ENCODE assay signal across 18 cellular contexts in the genomic region with DNA sequence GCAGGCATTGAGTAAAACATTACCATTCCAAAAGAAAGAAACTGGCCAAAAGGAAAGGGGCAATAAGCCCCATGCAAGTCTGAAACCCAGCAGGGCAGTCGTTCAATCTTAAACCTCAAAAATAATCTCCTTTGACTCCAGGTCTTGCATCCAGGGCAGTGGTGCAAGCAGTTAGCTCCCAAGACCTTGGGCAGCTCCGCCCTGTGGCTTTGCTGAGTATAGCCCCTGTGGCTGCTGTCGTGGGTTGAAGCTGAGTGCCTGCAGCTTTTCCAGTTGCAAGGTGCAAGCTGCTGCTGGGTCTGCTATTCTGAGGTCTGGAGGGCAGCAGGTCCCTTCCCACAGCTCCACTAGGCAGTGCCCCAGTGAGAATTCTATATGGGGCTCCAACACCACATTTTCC.
A peak's percentile ranks its signal among the peaks of the same experiment; 100 is the strongest.
DNase-seq lines count a peak whose midpoint lies in the region; ATAC-seq and TF ChIP-seq lines count a peak whose summit lies in the region.
"Had no signal": no experiment of that assay in that cellular context is flagged by ENCODE, and none has a peak within 500 bp of the region (broad histone marks: within the 10 kb centered on the region; RNA-seq: fewer than 3 reads in every experiment).

No MANE protein-coding gene starts in this region.

- H3K36me3 ChIP-seq in BE2C: no peaks in the 10 kb centered on the region
- H3K36me3 ChIP-seq: lower lobe of right lung, pancreas had no signal

- H3K27me3 ChIP-seq in BE2C: no peaks in the 10 kb centered on the region
- H3K27me3 ChIP-seq: pancreas had no signal

- no peaks in the 10 kb centered on the region for H3K9me3 ChIP-seq in BE2C
- H3K9me3 ChIP-seq: pancreas had no signal

- no peak overlapping the region for H3K27ac ChIP-seq in VCaP
- H3K27ac ChIP-seq: lower lobe of right lung, pancreas, skin epidermis had no signal

- peak; percentile 39 for DNase-seq in BE2C
- no peak for DNase-seq in GM10248 (ENCODE audit: extremely low spot score)
- peak; percentile 27 for DNase-seq in left kidney (ENCODE audit: low read depth, low spot score)
- no peak for DNase-seq in activated CD8-positive, alpha-beta T cell treated with anti-CD3 and anti-CD28 coated beads, Interleukin-2, amount 10 ng/mL, durations not matched to agents 7 days and 5 days
- DNase-seq in NCI-H226: no peak
- DNase-seq: Caco-2; dermis blood vessel endothelial cell; erythroblast; lower lobe of right lung; NCI-H1417; pancreas; SHP77 treated with DMSO at 0.1 percent for 48 hours; stimulated activated CD4-positive, alpha-beta T cell treated with anti-CD3 and anti-CD28 coated beads, Interleukin-4, amount 100 ng/mL, for 4 hours; T-helper 2 cell had no signal

- H3K4me3 ChIP-seq in BE2C (ENCODE audit: low read depth, low read length): no peak overlapping the region
- H3K4me3 ChIP-seq: lower lobe of right lung, pancreas, skin epidermis had no signal

- ATAC-seq in activated CD8-positive, alpha-beta T cell treated with anti-CD3 and anti-CD28 coated beads, Interleukin-2, amount 10 ng/mL, durations not matched to agents 7 days and 5 days: no peak
- no peak for ATAC-seq in GM21526 (IDR thresholded peaks at IDR 0.05; ENCODE audit: low FRiP score, unreplicated experiment)
- ATAC-seq: activated CD4-positive, CD25-positive, alpha-beta regulatory T cell treated with anti-CD3 and anti-CD28 coated beads, Interleukin-2, amount 50 U/mL, for 24 hours; lower lobe of right lung; pancreas had no signal

- no peaks in the 10 kb centered on the region for H3K4me1 Mint-ChIP-seq in activated CD8-positive, alpha-beta T cell treated with anti-CD3 and anti-CD28 coated beads, Interleukin-2, amount 10 ng/mL, durations not matched to agents 7 days and 5 days (ENCODE audit: low read depth)

- H3K4me3 Mint-ChIP-seq in activated CD8-positive, alpha-beta T cell treated with anti-CD3 and anti-CD28 coated beads, Interleukin-2, amount 10 ng/mL, durations not matched to agents 7 days and 5 days: no peak overlapping the region

- H3K27ac Mint-ChIP-seq in activated CD8-positive, alpha-beta T cell treated with anti-CD3 and anti-CD28 coated beads, Interleukin-2, amount 10 ng/mL, durations not matched to agents 7 days and 5 days: no peak overlapping the region

- H3K4me1 ChIP-seq in BE2C: no peaks in the 10 kb centered on the region
- H3K4me1 ChIP-seq: Caco-2, lower lobe of right lung, pancreas had no signal

- TF ChIP-seq CTCF in BE2C (IDR thresholded peaks at IDR 0.05; ENCODE audit: low read depth, low read length): peak; percentile 53
- peak; percentile 0 for TF ChIP-seq CTCF in GM10248 (IDR thresholded peaks at IDR 0.05; ENCODE audit: control extremely low read depth, extremely low read depth, low read depth, missing control alignments)
- peak; percentile 25; the same call in 1 of the 2 replicates for TF ChIP-seq CTCF in VCaP (conservative IDR thresholded peaks at IDR 0.05)

- no peaks in the 10 kb centered on the region for H3K36me3 Mint-ChIP-seq in activated CD8-positive, alpha-beta T cell treated with anti-CD3 and anti-CD28 coated beads, Interleukin-2, amount 10 ng/mL, durations not matched to agents 7 days and 5 days (ENCODE audit: low read depth)

- peaks cover 33% of the 10 kb centered on the region for H3K9me3 Mint-ChIP-seq in activated CD8-positive, alpha-beta T cell treated with anti-CD3 and anti-CD28 coated beads, Interleukin-2, amount 10 ng/mL, durations not matched to agents 7 days and 5 days (ENCODE audit: insufficient read depth)

- H3K27me3 Mint-ChIP-seq in activated CD8-positive, alpha-beta T cell treated with anti-CD3 and anti-CD28 coated beads, Interleukin-2, amount 10 ng/mL, durations not matched to agents 7 days and 5 days (ENCODE audit: low read depth): no peaks in the 10 kb centered on the region

- CTCF ChIA-PET in GM10248 (lab: Yijun Ruan, JAX): no interaction called here
- CTCF ChIA-PET in activated CD8-positive, alpha-beta T cell treated with anti-CD3 and anti-CD28 coated beads, Interleukin-2, amount 10 ng/mL, durations not matched to agents 7 days and 5 days (lab: Charles Lee): no interaction called here

- POLR2A ChIA-PET in GM10248 (lab: Yijun Ruan, JAX): no interaction called here
- POLR2A ChIA-PET in activated CD8-positive, alpha-beta T cell treated with anti-CD3 and anti-CD28 coated beads, Interleukin-2, amount 10 ng/mL, durations not matched to agents 7 days and 5 days (lab: Charles Lee): no interaction called here

Comparison
In these comparisons a context has a peak if more than half of its experiments do, and no peak if none do; other contexts are left out.
1. DNase-seq: peak in BE2C (single experiment) and left kidney (single experiment); none in GM10248 (single experiment), activated CD8-positive, alpha-beta T cell treated with anti-CD3 and anti-CD28 coated beads, Interleukin-2, amount 10 ng/mL, durations not matched to agents 7 days and 5 days (single experiment) and NCI-H226 (single experiment).
2. CTCF ChIP-seq: peak in every context shown above with its lines; median percentile 53 in BE2C; 25 in VCaP; 0 in GM10248.